12 cellular contexts compared by ENCODE assay signal in genomic region chr6:129317931-129318820, GRCh38.
DNase-seq lines count a peak whose midpoint lies in the region; ATAC-seq and TF ChIP-seq lines count a peak whose summit lies in the region.
"Had no signal": no experiment of that assay in that cellular context is flagged by ENCODE, and none has a peak within 500 bp of the region (broad histone marks: within the 10 kb centered on the region; RNA-seq: fewer than 3 reads in every experiment).

No MANE protein-coding gene starts in this region.

- POLR2A ChIA-PET in HEK293T (lab: Yijun Ruan, JAX), result interaction anchor here (1.1 kb wide), 1 partner anchor 131 kb away, joined by 3 read pairs; no protein-coding TSS in a partner anchor

- CTCF ChIA-PET in HEK293T (lab: Yijun Ruan, JAX), result interaction anchor here (0.6 kb wide), 2 partner anchors 257 to 393 kb away, joined by 3 read pairs; no protein-coding TSS in a partner anchor

- TF ChIP-seq CTCF in fibroblast of pulmonary artery (IDR thresholded peaks at IDR 0.05; ENCODE audit: low read length, missing control alignments), result no peak

- no peak for ATAC-seq in GM19467 (IDR thresholded peaks at IDR 0.05; ENCODE audit: unreplicated experiment)
- ATAC-seq: body of pancreas; stimulated activated naive CD8-positive, alpha-beta T cell treated with anti-CD3 and anti-CD28 coated beads, Interleukin-15, amount 100 ng/mL, for 72 hours had no signal

- H3K4me3 ChIP-seq in fibroblast of pulmonary artery (replicated peaks; ENCODE audit: low read depth, low read length), result no peak overlapping the region
- H3K4me3 ChIP-seq: body of pancreas had no signal

- DNase-seq in HEK293T (ENCODE audit: extremely low spot score) (peak; percentile 38), RPMI7951 (ENCODE audit: low read depth) (peak; percentile 79), fibroblast of pulmonary artery (ENCODE audit: low read depth) (peak; percentile 81), retina (peak; percentile 31), NCI-H1092 treated with DMSO at 0.1 percent for 48 hours (lab: John Stamatoyannopoulos, UW) (no peak)
- no peak for DNase-seq in activated T-cell treated with anti-CD3 and anti-CD28 coated beads, Interleukin-2, amount 50 U/mL, for 48 hours
- DNase-seq: activated CD4-positive, alpha-beta T cell treated with anti-CD3 and anti-CD28 coated beads, Interleukin-2, amount 50 U/mL, for 4 hours; body of pancreas; kidney; small intestine; stimulated activated naive CD8-positive, alpha-beta T cell treated with anti-CD3 and anti-CD28 coated beads, Interleukin-15, amount 100 ng/mL, for 72 hours had no signal

TF ChIP-seq in HEK293T, 16 proteins besides CTCF, POLR2A, EP300 and RAD21:
- TF ChIP-seq ZNF384 (IDR thresholded peaks at IDR 0.05), result peak; percentile 84
- no peak for TF ChIP-seq ARNT (IDR thresholded peaks at IDR 0.05)
- no peak for TF ChIP-seq TARDBP (IDR thresholded peaks at IDR 0.05)
- TF ChIP-seq SP1 (IDR thresholded peaks at IDR 0.05), result no peak
TF ChIP-seq in HEK293T: peak in this region for 1.

Comparison
In these comparisons a context has a peak if more than half of its experiments do, and no peak if none do; other contexts are left out.
1. DNase-seq: peak in HEK293T (single experiment), RPMI7951 (single experiment), fibroblast of pulmonary artery (single experiment) and retina (single experiment); none in NCI-H1092 treated with DMSO at 0.1 percent for 48 hours (single experiment) and activated T-cell treated with anti-CD3 and anti-CD28 coated beads, Interleukin-2, amount 50 U/mL, for 48 hours (0 of 2).